Comparison of ENCODE assay signal across 22 cellular contexts in genomic region chr2:16247371-16248177, GRCh38.
DNase-seq lines count a peak whose midpoint lies in the region; TF ChIP-seq lines count a peak whose summit lies in the region.
"Had no signal": no experiment of that assay in that cellular context is flagged by ENCODE, and none has a peak within 500 bp of the region (broad histone marks: within the 10 kb centered on the region; RNA-seq: fewer than 3 reads in every experiment).

No MANE protein-coding gene starts in this region.

- H3K27me3 ChIP-seq in spleen (replicated peaks in 1 of 7) = peaks cover 0 to 9% (median 0%) of the 10 kb centered on the region in 7 donors
- H3K27me3 ChIP-seq: Peyer's patch had no signal

- DNase-seq in DMS79 treated with DMSO at 0.1 percent for 48 hours (lab: John Stamatoyannopoulos, UW) (peak; percentile 38), DMS79 (lab: John Stamatoyannopoulos, UW) (no peak), ecto neural progenitor cell (ENCODE audit: low spot score) (peak; percentile 30), myocyte (ENCODE audit: low read depth) (peak; percentile 20), spleen (peak; percentile 47), KBM-7 (no peak), GM20000 (ENCODE audit: low spot score) (no peak), NOMO-1 treated with dmso at 0.1 percent for 144 hours (lab: John Stamatoyannopoulos, UW; ENCODE audit: unreplicated experiment) (no peak)
- DNase-seq: Calu3, H7, MG63, NCI-H1105 treated with DMSO at 0.1 percent for 48 hours, NCI-H146, NCI-H2029, NCI-H226, NCI-H510A, NCI-H69, OCI-M1, Peyer's patch, SHP77 treated with DMSO at 0.1 percent for 48 hours had no signal

- intact Hi-C loops in spleen (cut with DNase I; ENCODE audit: low total_unique reads) = no loop called here

- H3K4me1 ChIP-seq in spleen = no peaks in the 10 kb centered on the region
- H3K4me1 ChIP-seq: Peyer's patch had no signal

- 64 to 81% (median 67%) methylated on average over 5 of the region's 5 CpGs for WGBS in spleen, 5 donors

- no peaks in the 10 kb centered on the region for H3K36me3 ChIP-seq in spleen
- H3K36me3 ChIP-seq: MG63, Peyer's patch had no signal

- no peak overlapping the region for H3K4me3 ChIP-seq in spleen
- H3K4me3 ChIP-seq: K562, MG63, Peyer's patch had no signal

- TF ChIP-seq POLR2A in spleen (IDR thresholded peaks at IDR 0.05) = no peak

- in situ Hi-C loops in KBM-7 (cut with MboI; ENCODE audit: low pct_unique_long_range_greater_than_20kb, low sequenced_read_pairs) = no loop called here

- TF ChIP-seq CTCF in spleen (IDR thresholded peaks at IDR 0.05 in 8 of 11, conservative IDR thresholded peaks at IDR 0.05 in 3 of 11) = no peak
- no peak for TF ChIP-seq CTCF in GM20000 (IDR thresholded peaks at IDR 0.05; ENCODE audit: extremely low read depth, missing control alignments)

- no peak overlapping the region for H3K27ac ChIP-seq in spleen
- H3K27ac ChIP-seq: 22Rv1, Peyer's patch had no signal

- no peaks in the 10 kb centered on the region for H3K9me3 ChIP-seq in spleen
- H3K9me3 ChIP-seq: MG63, Peyer's patch had no signal

Comparison
In these comparisons a context has a peak if more than half of its experiments do, and no peak if none do; other contexts are left out.
1. DNase-seq: peak in DMS79 treated with DMSO at 0.1 percent for 48 hours (single experiment), ecto neural progenitor cell (single experiment), myocyte (single experiment) and spleen (single experiment); none in DMS79 (single experiment), KBM-7 (single experiment), GM20000 (single experiment) and NOMO-1 treated with dmso at 0.1 percent for 144 hours (single experiment).